Comparison of ENCODE assay signal across 9 cellular contexts in genomic region chrX:39331062-39331704, GRCh38.
A peak's percentile ranks its signal among the peaks of the same experiment; 100 is the strongest.
DNase-seq lines count a peak whose midpoint lies in the region; ATAC-seq and TF ChIP-seq lines count a peak whose summit lies in the region.
"Had no signal": no experiment of that assay in that cellular context is flagged by ENCODE, and none has a peak within 500 bp of the region (broad histone marks: within the 10 kb centered on the region; RNA-seq: fewer than 3 reads in every experiment).

No MANE protein-coding gene starts in this region.

- no peaks in the 10 kb centered on the region for H3K9me3 ChIP-seq in BE2C

- H3K27me3 ChIP-seq in BE2C: no peaks in the 10 kb centered on the region

- no peak overlapping the region for H3K4me3 ChIP-seq in BE2C (ENCODE audit: low read depth, low read length)

- ATAC-seq in GM18870 (IDR thresholded peaks at IDR 0.05; ENCODE audit: unreplicated experiment) (peak; percentile 48), HG03060 (IDR thresholded peaks at IDR 0.05; ENCODE audit: low read depth, unreplicated experiment) (peak; percentile 91)

- H3K36me3 ChIP-seq in BE2C: no peaks in the 10 kb centered on the region

- H3K4me1 ChIP-seq in BE2C: peaks cover 12% of the 10 kb centered on the region; the same call in 1 of the 2 replicates

- no peak for TF ChIP-seq CTCF in BE2C (IDR thresholded peaks at IDR 0.05; ENCODE audit: low read depth, low read length)

- DNase-seq in UCSD-AML1 (lab: John Stamatoyannopoulos, UW; ENCODE audit: unreplicated experiment): peak; percentile 15
- DNase-seq in renal cortical epithelial cell (ENCODE audit: low read depth): peak; percentile 40
- DNase-seq in hippocampal formation (lab: John Stamatoyannopoulos, UW): no peak
- no peak for DNase-seq in effector CD8-positive, alpha-beta T cell (lab: John Stamatoyannopoulos, UW)
- no peak for DNase-seq in BE2C
- DNase-seq: NCI-H226, nucleus accumbens had no signal

Comparison
In these comparisons a context has a peak if more than half of its experiments do, and no peak if none do; other contexts are left out.
1. DNase-seq: peak in UCSD-AML1 (single experiment) and renal cortical epithelial cell (single experiment); none in hippocampal formation (0 of 2), effector CD8-positive, alpha-beta T cell (single experiment) and BE2C (single experiment).